Comparison of ENCODE assay signal across 11 cellular contexts in genomic region chr10:100339236-100339635, GRCh38. TPM values are rescaled to one million over a fixed set of nuclear protein-coding genes. Genes with fewer than 3 reads are reported as not detected.
A peak's percentile ranks its signal among the peaks of the same experiment; 100 is the strongest.
DNase-seq lines count a peak whose midpoint lies in the region; ATAC-seq, FAIRE-seq and TF ChIP-seq lines count a peak whose summit lies in the region.
"Had no signal": no experiment of that assay in that cellular context is flagged by ENCODE, and none has a peak within 500 bp of the region (broad histone marks: within the 10 kb centered on the region; RNA-seq: fewer than 3 reads in every experiment).

No MANE protein-coding gene starts in this region.

- dilution Hi-C loops in mammary epithelial cell (cut with HindIII; ENCODE audit: low sequenced_read_pairs) = loop anchor here (5.0 to 25.0 kb wide), 3 partner anchors 42 to 548 kb away; no protein-coding TSS in a partner anchor

- in situ Hi-C loops in mammary epithelial cell (cut with MboI; ENCODE audit: low sequenced_read_pairs in 2 of 2) = loop anchor here (25.0 kb wide), 1 partner anchor 548 kb away; no protein-coding TSS in a partner anchor

- H3K27me3 Mint-ChIP-seq in MCF 10A (ENCODE audit: insufficient read depth, unreplicated experiment) = peaks cover 8% of the 10 kb centered on the region

- H3K36me3 Mint-ChIP-seq in MCF 10A (ENCODE audit: insufficient read depth, unreplicated experiment) = peaks cover under 1% of the 10 kb centered on the region

- no peak for DNase-seq in mammary epithelial cell
- no peak for DNase-seq in MCF 10A (ENCODE audit: unreplicated experiment)
- no peak for DNase-seq in urothelium cell line (ENCODE audit: low spot score)
- DNase-seq in NCI-H187 (lab: John Stamatoyannopoulos, UW) = no peak
- no peak for DNase-seq in nucleus accumbens (lab: John Stamatoyannopoulos, UW)

- H3K4me3 ChIP-seq in mammary epithelial cell (replicated peaks in 1 of 3; ENCODE audit: insufficient read depth in 1 of 3, low read depth in 2 of 3, low read length in 3 of 3) = no peak overlapping the region

- POLR2A ChIA-PET in MCF 10A (lab: Yijun Ruan, JAX) = interaction anchor here (0.5 to 0.6 kb wide), 2 partner anchors 94 to 145 kb away, joined by 4 read pairs; no protein-coding TSS in a partner anchor

- TF ChIP-seq CTCF in mammary epithelial cell (conservative IDR thresholded peaks at IDR 0.05 in 1 of 2, IDR thresholded peaks at IDR 0.05 in 1 of 2; ENCODE audit: extremely low read depth in 1 of 2, insufficient read depth in 1 of 2, low read depth in 1 of 2, low read length in 2 of 2) (no peak), MCF 10A (IDR thresholded peaks at IDR 0.05; ENCODE audit: unreplicated experiment) (no peak)

- H3K9me3 ChIP-seq in mammary epithelial cell (replicated peaks; ENCODE audit: insufficient read depth, low read length) = no peaks in the 10 kb centered on the region

- FAIRE-seq in urothelium cell line (lab: Jason Lieb, UNC) = peak; percentile 23

- peak; percentile 62 for ATAC-seq in HG02885 (IDR thresholded peaks at IDR 0.05; ENCODE audit: poor library complexity, unreplicated experiment)
- no peak for ATAC-seq in GM19035 (IDR thresholded peaks at IDR 0.05; ENCODE audit: unreplicated experiment)

- peak; percentile 44; the same call in 1 of the 2 replicates for TF ChIP-seq POLR2A in Raji (IDR thresholded peaks at IDR 0.05; ENCODE audit: insufficient read depth, low read depth, low read length)

- no peaks in the 10 kb centered on the region for H3K27me3 ChIP-seq in mammary epithelial cell (ENCODE audit: insufficient read depth, low read length)

- no peak overlapping the region for H3K27ac Mint-ChIP-seq in MCF 10A (ENCODE audit: low read depth, unreplicated experiment)
- H3K27ac Mint-ChIP-seq: activated T-helper 1 cell treated with anti-CD3 and anti-CD28 coated beads, Interleukin-12 subunit alpha, Interleukin-12 subunit beta, Interleukin-2, Interleukin-4 antibody, amounts not matched to agents 30 ng/mL and 10 ng/mL and 1 ng/mL, durations not matched to agents 14 hours and 24 hours and 36 hours had no signal

- CTCF ChIA-PET in mammary epithelial cell (lab: Charles Lee; ENCODE audit: low non-redundant PET) = interaction anchor here (1.7 kb wide), 1 partner anchor 170 kb away, joined by 7 read pairs; no protein-coding TSS in a partner anchor
- CTCF ChIA-PET in MCF 10A (lab: Yijun Ruan, JAX) = interaction anchor here (0.6 to 19.8 kb wide), 29 partner anchors 10 to 549 kb away, joined by 3 to 372 read pairs (median 5); partner anchors contain the start of genes PKD2L1, SCD and SEC31B

- 59% methylated on average over 5 of the region's 5 CpGs for WGBS in mammary epithelial cell (ENCODE audit: low coverage, missing lambda C conversion rate)

- H4K20me1 ChIP-seq in mammary epithelial cell (ENCODE audit: insufficient read depth, low read length) = no peaks in the 10 kb centered on the region

- H3K9ac ChIP-seq in mammary epithelial cell (ENCODE audit: insufficient read depth, low read length) = no peak overlapping the region

- no peaks in the 10 kb centered on the region for H3K79me2 ChIP-seq in mammary epithelial cell (ENCODE audit: insufficient read depth, low read length)

- peaks cover 7% of the 10 kb centered on the region for H3K4me1 Mint-ChIP-seq in MCF 10A (ENCODE audit: insufficient read depth, unreplicated experiment)

- intact Hi-C loops in mammary epithelial cell (cut with micrococcal nuclease) (loop anchor here (5.0 kb wide), 1 partner anchor 33 kb away; no protein-coding TSS in a partner anchor), MCF 10A (cut with micrococcal nuclease) (loop anchor here (2.0 kb wide), 1 partner anchor 540 kb away; no protein-coding TSS in a partner anchor)

- BruUV-seq in mammary epithelial cell (replicated peaks; lab: Mats Ljungman, UMichigan) (no TSS peak), MCF 10A (replicated peaks; lab: Mats Ljungman, UMichigan) (no TSS peak)

- H3K4me2 ChIP-seq in mammary epithelial cell (ENCODE audit: insufficient read depth, low read depth, low read length) = no peak overlapping the region

- H3K4me1 ChIP-seq in mammary epithelial cell (ENCODE audit: insufficient read depth, low read length) = no peaks in the 10 kb centered on the region

- H3K36me3 ChIP-seq in mammary epithelial cell (ENCODE audit: insufficient read depth, low read length) = no peaks in the 10 kb centered on the region

- H3K4me3 Mint-ChIP-seq in MCF 10A (ENCODE audit: unreplicated experiment) = no peak overlapping the region
- H3K4me3 Mint-ChIP-seq: activated T-helper 1 cell treated with anti-CD3 and anti-CD28 coated beads, Interleukin-12 subunit alpha, Interleukin-12 subunit beta, Interleukin-2, Interleukin-4 antibody, amounts not matched to agents 30 ng/mL and 10 ng/mL and 1 ng/mL, durations not matched to agents 14 hours and 24 hours and 36 hours had no signal

- H2AFZ ChIP-seq in mammary epithelial cell (ENCODE audit: low read depth, low read length) = peak overlapping the region; percentile 1

- H3K27ac ChIP-seq in mammary epithelial cell (ENCODE audit: insufficient read depth, low read depth, low read length) = no peak overlapping the region

- H3K9me3 Mint-ChIP-seq in MCF 10A (ENCODE audit: unreplicated experiment) = no peaks in the 10 kb centered on the region
- H3K9me3 Mint-ChIP-seq: activated T-helper 1 cell treated with anti-CD3 and anti-CD28 coated beads, Interleukin-12 subunit alpha, Interleukin-12 subunit beta, Interleukin-2, Interleukin-4 antibody, amounts not matched to agents 30 ng/mL and 10 ng/mL and 1 ng/mL, durations not matched to agents 14 hours and 24 hours and 36 hours had no signal

RNA-seq across cellular contexts. Expression of gene SCD, which starts 7.8 kb away (rescaled TPM):
- 100 to 1,000 TPM; 348 to 939 TPM for total RNA-seq in mammary epithelial cell
- 1,049 TPM for polyA plus RNA-seq in mammary epithelial cell
- polyA minus RNA-seq in mammary epithelial cell = 2,037 TPM
- 101 and 179 TPM in 2 replicates for total RNA-seq in MCF 10A (2022)

RNA-seq across cellular contexts. Expression of gene PKD2L1, which starts 9.2 kb away (rescaled TPM):
- total RNA-seq in mammary epithelial cell (not detected), MCF 10A (2022) (not detected in 2 replicates)
- polyA plus RNA-seq in mammary epithelial cell = not detected
- polyA minus RNA-seq in mammary epithelial cell = not detected
- total RNA-seq: activated T-helper 1 cell treated with anti-CD3 and anti-CD28 coated beads, Interleukin-12 subunit alpha, Interleukin-12 subunit beta, Interleukin-2, Interleukin-4 antibody, amounts not matched to agents 30 ng/mL and 10 ng/mL and 1 ng/mL, durations not matched to agents 14 hours and 24 hours and 36 hours; dermis microvascular lymphatic vessel endothelial cell; skeletal muscle tissue had no signal

RNA-seq across cellular contexts. Expression of gene BLOC1S2, which starts 52.8 kb away (rescaled TPM):
- total RNA-seq in mammary epithelial cell (10 to 100 TPM; 65.0 to 81.4 TPM), MCF 10A (2022) (86.7 and 98.4 TPM in 2 replicates)
- 39.9 TPM for polyA plus RNA-seq in mammary epithelial cell
- 24.4 TPM for polyA minus RNA-seq in mammary epithelial cell
